Comparison of ENCODE assay signal across 9 cellular contexts in genomic region chr11:35663408-35663702, GRCh38. TPM values are rescaled to one million over a fixed set of nuclear protein-coding genes. Genes with fewer than 3 reads are reported as not detected.
DNase-seq lines count a peak whose midpoint lies in the region; ATAC-seq, FAIRE-seq and TF ChIP-seq lines count a peak whose summit lies in the region.
"Had no signal": no experiment of that assay in that cellular context is flagged by ENCODE, and none has a peak within 500 bp of the region (broad histone marks: within the 10 kb centered on the region; RNA-seq: fewer than 3 reads in every experiment).

No MANE protein-coding gene starts in this region.

- ATAC-seq in GM12878 (no peak), lung (ENCODE audit: insufficient read depth, low FRiP score) (no peak), upper lobe of left lung (ENCODE audit: low FRiP score in 2 of 2) (no peak)

- no peak for TF ChIP-seq CTCF in GM12878 (IDR thresholded peaks at IDR 0.05 in 2 of 3, conservative IDR thresholded peaks at IDR 0.05 in 1 of 3; ENCODE audit: control insufficient read depth in 2 of 3, extremely low read depth in 1 of 3, insufficient read depth in 1 of 3, low read depth in 3 of 3, low read length in 3 of 3)
- TF ChIP-seq CTCF in lung (IDR thresholded peaks at IDR 0.05; ENCODE audit: control extremely low read depth, extremely low read depth) = no peak
- no peak for TF ChIP-seq CTCF in upper lobe of left lung (IDR thresholded peaks at IDR 0.05)

- H3K27ac ChIP-seq in GM12878 (ENCODE audit: control insufficient read depth, insufficient read depth) (peak overlapping the region; percentile 70), lung (ENCODE audit: low read depth in 1 of 2, low read length in 1 of 2) (peak overlapping the region; percentile 95 to 98), upper lobe of left lung (peak overlapping the region; percentile 92 to 99 (median 96))

- H3K9me3 Mint-ChIP-seq in activated naive CD4-positive, alpha-beta T cell treated with anti-CD3 and anti-CD28 coated beads, Interleukin-2, amount 10 ng/mL, durations not matched to agents 7 days and 5 days = peaks cover 34% of the 10 kb centered on the region

- peaks cover 39% of the 10 kb centered on the region for H3K36me3 Mint-ChIP-seq in activated naive CD4-positive, alpha-beta T cell treated with anti-CD3 and anti-CD28 coated beads, Interleukin-2, amount 10 ng/mL, durations not matched to agents 7 days and 5 days

- peaks cover 14% of the 10 kb centered on the region for H3K9me3 ChIP-seq in GM12878 (replicated peaks; ENCODE audit: control insufficient read depth, insufficient read depth, low read length)
- no peaks in the 10 kb centered on the region for H3K9me3 ChIP-seq in lung (ENCODE audit: control insufficient read depth in 2 of 2, insufficient read depth in 1 of 2, low read length in 1 of 2)
- H3K9me3 ChIP-seq in upper lobe of left lung = peaks cover 0 to 3% (median 0%) of the 10 kb centered on the region in 4 donors

- H3K9ac ChIP-seq in GM12878 (ENCODE audit: control insufficient read depth, insufficient read depth, low read length) = peak overlapping the region; percentile 65

- H3K4me1 ChIP-seq in GM12878 (ENCODE audit: control insufficient read depth, insufficient read depth, low read length) = peaks cover 7% of the 10 kb centered on the region
- peaks cover 4 to 15% of the 10 kb centered on the region in 2 donors for H3K4me1 ChIP-seq in lung (ENCODE audit: control insufficient read depth in 2 of 2, insufficient read depth in 2 of 2, low read length in 2 of 2)
- peaks cover 14 to 22% (median 16%) of the 10 kb centered on the region in 4 donors for H3K4me1 ChIP-seq in upper lobe of left lung

- peak overlapping the region; percentile 89 for H3K4me3 Mint-ChIP-seq in activated naive CD4-positive, alpha-beta T cell treated with anti-CD3 and anti-CD28 coated beads, Interleukin-2, amount 10 ng/mL, durations not matched to agents 7 days and 5 days

- 89% methylated on average over 9 of the region's 10 CpGs for WGBS in GM12878 (ENCODE audit: insufficient coverage, insufficient replicate concordance, low lambda C conversion rate, missing lambda C conversion rate)
- 88 to 90% methylated on average over 10 of the region's 10 CpGs for WGBS in lung, 2 donors
- 85 to 87% methylated on average over 10 of the region's 10 CpGs for WGBS in upper lobe of left lung, 2 donors

- POLR2A ChIA-PET in GM12878 (lab: Charles Lee) = no interaction called here

- in situ Hi-C loops in GM12878 (cut with MboI) = no loop called here

- intact Hi-C loops in GM12878 (cut with micrococcal nuclease; ENCODE audit: unreplicated experiment) = loop anchor here (2.0 kb wide), 1 partner anchor 59 kb away; no protein-coding TSS in a partner anchor

- H3K36me3 ChIP-seq in GM12878 (ENCODE audit: control insufficient read depth in 2 of 2, insufficient read depth in 2 of 2, low read length in 1 of 2) = no peaks in the 10 kb centered on the region
- no peaks in the 10 kb centered on the region for H3K36me3 ChIP-seq in lung (ENCODE audit: control insufficient read depth in 2 of 2, insufficient read depth in 2 of 2, low read length in 2 of 2)
- no peaks in the 10 kb centered on the region for H3K36me3 ChIP-seq in upper lobe of left lung

- peaks cover 14% of the 10 kb centered on the region for H3K27me3 Mint-ChIP-seq in activated naive CD4-positive, alpha-beta T cell treated with anti-CD3 and anti-CD28 coated beads, Interleukin-2, amount 10 ng/mL, durations not matched to agents 7 days and 5 days

- H3K4me3 ChIP-seq in GM12878 = peak overlapping the region; percentile 73
- peak overlapping the region; percentile 65 for H3K4me3 ChIP-seq in lung
- peak overlapping the region; percentile 66 to 80 (median 74) for H3K4me3 ChIP-seq in upper lobe of left lung

- H4K20me1 ChIP-seq in GM12878 (ENCODE audit: control insufficient read depth, insufficient read depth) = no peaks in the 10 kb centered on the region

- H3K27ac Mint-ChIP-seq in activated naive CD4-positive, alpha-beta T cell treated with anti-CD3 and anti-CD28 coated beads, Interleukin-2, amount 10 ng/mL, durations not matched to agents 7 days and 5 days = peak overlapping the region; percentile 95

- no peaks in the 10 kb centered on the region for H3K27me3 ChIP-seq in GM12878 (replicated peaks in 1 of 2; ENCODE audit: control insufficient read depth in 2 of 2, insufficient read depth in 2 of 2, low read length in 1 of 2)
- no peaks in the 10 kb centered on the region for H3K27me3 ChIP-seq in lung (ENCODE audit: control insufficient read depth, insufficient read depth)
- H3K27me3 ChIP-seq in upper lobe of left lung = no peaks in the 10 kb centered on the region

- TF ChIP-seq EP300 in GM12878 (IDR thresholded peaks at IDR 0.05; ENCODE audit: borderline replicate concordance in 1 of 2, control insufficient read depth in 1 of 2, low read depth in 2 of 2, low read length in 2 of 2) (no peak), upper lobe of left lung (IDR thresholded peaks at IDR 0.05) (no peak)

- peak overlapping the region; percentile 78 for H2AFZ ChIP-seq in GM12878 (ENCODE audit: control insufficient read depth, low read depth, low read length)

- TF ChIP-seq POLR2A in GM12878 (IDR thresholded peaks at IDR 0.05; ENCODE audit: low read depth, low read length) = no peak
- TF ChIP-seq POLR2A in upper lobe of left lung (IDR thresholded peaks at IDR 0.05) = no peak

- no TSS peak for BruUV-seq in GM12878 (replicated peaks; lab: Mats Ljungman, UMichigan)

- RAD21 ChIA-PET in GM12878 (lab: Charles Lee; ENCODE audit: unreplicated experiment) = no interaction called here

- CTCF ChIA-PET in activated naive CD4-positive, alpha-beta T cell treated with anti-CD3 and anti-CD28 coated beads, Interleukin-2, amount 10 ng/mL, durations not matched to agents 7 days and 5 days (lab: Charles Lee) = no interaction called here
- CTCF ChIA-PET in GM12878 (lab: Yijun Ruan, JAX) = interaction anchor here (1.1 kb wide), 1 partner anchor 159 kb away, joined by 3 read pairs; no protein-coding TSS in a partner anchor

- SMC1A ChIA-PET in GM12878 (lab: Charles Lee; ENCODE audit: uncharacterized antibody, unreplicated experiment) = no interaction called here

- DNase-seq in activated naive CD4-positive, alpha-beta T cell treated with anti-CD3 and anti-CD28 coated beads, Interleukin-2, amount 10 ng/mL, durations not matched to agents 7 days and 5 days = no peak
- no peak for DNase-seq in activated naive CD4-positive, alpha-beta T cell treated with anti-CD3 and anti-CD28 coated beads, Interleukin-2, amount 50 U/mL, for 16 hours
- DNase-seq in GM12878 (ENCODE audit: low read depth, low spot score) (no peak), lung (ENCODE audit: low spot score) (no peak), upper lobe of left lung (no peak), NCI-H1694 (lab: John Stamatoyannopoulos, UW) (no peak), nucleus accumbens (lab: John Stamatoyannopoulos, UW) (no peak)
- no peak for DNase-seq in effector CD8-positive, alpha-beta T cell (lab: John Stamatoyannopoulos, UW)
- DNase-seq: DMS 273 treated with DMSO at 0.1 percent for 48 hours had no signal

- H3K79me2 ChIP-seq in GM12878 (ENCODE audit: control insufficient read depth, insufficient read depth, low read length) = peaks cover 41% of the 10 kb centered on the region

- no peak for FAIRE-seq in GM12878 (lab: Jason Lieb, UNC)

- H3K4me1 Mint-ChIP-seq in activated naive CD4-positive, alpha-beta T cell treated with anti-CD3 and anti-CD28 coated beads, Interleukin-2, amount 10 ng/mL, durations not matched to agents 7 days and 5 days = peaks cover 47% of the 10 kb centered on the region

- peak overlapping the region; percentile 79 for H3K4me2 ChIP-seq in GM12878 (ENCODE audit: control insufficient read depth, insufficient read depth)

- TF ChIP-seq RAD21 in GM12878 (IDR thresholded peaks at IDR 0.05; ENCODE audit: insufficient read depth, low read depth, low read length) = no peak

RNA-seq across cellular contexts. Expression of gene TRIM44, which starts 0.8 kb away (rescaled TPM):
- total RNA-seq in GM12878 (2013; cell fraction: nucleolus; rRNA removed) = 41.8 and 42.1 TPM in 2 replicates
- total RNA-seq in GM12878 (2014; rRNA removed) (17.8 and 18.6 TPM in 2 replicates), GM12878 (2014; rRNA removed; fragmentation: Illumina TruSeq; extraction: Trizol) (17.4 and 17.5 TPM in 2 replicates), GM12878 (2021) (51.2 and 54.5 TPM in 2 replicates), lung (10 to 100 TPM; 20.5 to 62.2 TPM), upper lobe of left lung (100 to 1,000 TPM in 1 of 6 donors, 10 to 100 TPM in 5; 48.9 to 133 (median 64.0) TPM)
- 10.2 TPM for polyA plus RNA-seq in GM12878 (2011; ENCODE audit: low read depth)
- polyA plus RNA-seq in GM12878 (2011; rRNA removed) (86.4 and 93.0 TPM in 2 replicates), GM12878 (2014; fragmentation: Illumina TruSeq; extraction: Trizol) (53.0 and 61.9 TPM in 2 replicates), GM12878 (2014; fragmentation: Nextera tagmentation; extraction: Ambion mirVana) (1 to 10 TPM; 6.7 to 8.9 TPM), GM12878 (2014; rRNA removed) (25.8 and 27.1 TPM in 2 replicates), GM12878 (2016; fragmentation: Nextera tagmentation; extraction: Ambion mirVana) (10 to 100 TPM; 29.4 to 40.1 TPM), lung (10 to 100 TPM in 1 of 2 donors, 1 to 10 TPM in 1; 9.1 to 24.9 TPM)
- 55.2 and 67.9 TPM in 2 replicates for polyA plus RNA-seq in GM12878 (2011; cell fraction: cytosol; rRNA removed)
- polyA plus RNA-seq in GM12878 (2011; cell fraction: nucleus; rRNA removed) = 112 and 116 TPM in 2 replicates
- 16.1 and 27.8 TPM in 2 replicates for polyA plus RNA-seq in GM12878 (2012)
- polyA minus RNA-seq in GM12878 (2011; rRNA and poly(A)+ RNA removed) = 82.1 and 117 TPM in 2 replicates
- 22.2 and 23.4 TPM in 2 replicates for polyA minus RNA-seq in GM12878 (2011; cell fraction: cytosol; rRNA and poly(A)+ RNA removed)
- polyA minus RNA-seq in GM12878 (2011; cell fraction: nucleus; rRNA and poly(A)+ RNA removed) = 10.6 and 15.8 TPM in 2 replicates

RNA-seq across cellular contexts. Expression of gene FJX1, which starts 45.1 kb away (rescaled TPM):
- total RNA-seq in GM12878 (2013; cell fraction: nucleolus; rRNA removed) = 5.3 and 6.6 TPM in 2 replicates
- total RNA-seq in GM12878 (2014; rRNA removed) (19.3 and 23.4 TPM in 2 replicates), GM12878 (2014; rRNA removed; fragmentation: Illumina TruSeq; extraction: Trizol) (8.9 and 11.1 TPM in 2 replicates), GM12878 (2021) (25.9 and 26.1 TPM in 2 replicates), lung (1 to 10 TPM; 2.9 to 4.0 TPM), upper lobe of left lung (1 to 10 TPM; 2.5 to 9.2 (median 6.1) TPM)
- polyA plus RNA-seq in GM12878 (2011; ENCODE audit: low read depth) = 0.56 TPM
- polyA plus RNA-seq in GM12878 (2011; rRNA removed) (1.4 and 1.7 TPM in 2 replicates), GM12878 (2014; fragmentation: Illumina TruSeq; extraction: Trizol) (5.3 and 8.7 TPM in 2 replicates), GM12878 (2014; fragmentation: Nextera tagmentation; extraction: Ambion mirVana) (10 to 100 TPM in 1 of 2 experiments, 1 to 10 TPM in 1; 4.2 to 10.6 TPM), GM12878 (2014; rRNA removed) (14.9 and 16.7 TPM in 2 replicates), GM12878 (2016; fragmentation: Nextera tagmentation; extraction: Ambion mirVana) (1 to 10 TPM; 3.9 to 9.3 TPM), lung (1 to 10 TPM; 2.9 to 7.7 TPM)
- polyA plus RNA-seq in GM12878 (2011; cell fraction: cytosol; rRNA removed) = 2.1 and 3.4 TPM in 2 replicates
- polyA plus RNA-seq in GM12878 (2011; cell fraction: nucleus; rRNA removed) = 4.1 and 5.3 TPM in 2 replicates
- 2.5 and 3.5 TPM in 2 replicates for polyA plus RNA-seq in GM12878 (2012)
- polyA minus RNA-seq in GM12878 (2011; rRNA and poly(A)+ RNA removed) = 1.1 and 1.2 TPM in 2 replicates
- polyA minus RNA-seq in GM12878 (2011; cell fraction: cytosol; rRNA and poly(A)+ RNA removed) = 1.4 and 1.6 TPM in 2 replicates
- polyA minus RNA-seq in GM12878 (2011; cell fraction: nucleus; rRNA and poly(A)+ RNA removed) = 2.5 and 5.0 TPM in 2 replicates
